8 cellular contexts compared by ENCODE assay signal in the genomic region with DNA sequence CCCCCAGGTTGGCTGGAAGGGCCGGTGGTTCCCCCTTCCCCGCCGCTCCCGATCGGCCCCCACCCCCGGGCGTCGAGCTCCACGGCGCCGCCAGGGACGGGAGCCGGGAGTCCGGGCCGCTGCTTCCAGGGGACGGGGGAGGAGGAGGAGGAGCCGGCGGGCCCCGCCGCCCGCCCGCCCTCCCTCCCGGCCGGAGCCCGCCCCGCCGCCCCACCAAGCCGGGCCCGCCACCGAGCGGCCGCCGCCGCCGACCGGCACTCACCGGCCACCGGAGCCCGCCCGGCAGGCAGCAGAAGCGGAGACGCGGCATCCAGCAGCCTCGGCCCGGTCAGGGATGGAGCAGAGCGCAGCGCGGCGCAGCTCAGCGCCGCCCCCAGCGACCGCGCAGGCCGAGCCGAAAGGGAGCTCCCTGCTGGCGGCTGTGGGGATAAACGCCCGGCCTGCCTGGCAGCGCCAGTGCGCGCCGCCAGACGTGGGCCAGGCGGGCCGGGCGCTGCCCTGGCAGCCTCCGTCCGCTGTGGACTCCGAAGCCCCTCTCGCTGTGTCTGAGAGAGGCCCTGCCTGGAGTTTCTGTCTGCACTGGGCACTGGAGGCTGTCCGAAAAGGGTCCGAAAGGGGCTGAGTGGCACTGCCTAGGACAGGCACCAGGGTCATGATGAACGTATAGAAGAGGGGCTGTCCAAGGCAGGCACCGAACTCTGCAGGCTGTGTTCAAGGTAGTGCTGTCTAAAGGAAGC. TPM values are rescaled to one million over a fixed set of nuclear protein-coding genes. Genes with fewer than 3 reads are reported as not detected.
DNase-seq lines count a peak whose midpoint lies in the region; ATAC-seq and TF ChIP-seq lines count a peak whose summit lies in the region.

Gene MYO18A (minus strand): TSS at position 348 of the 737 bp plus-strand sequence. CDS start 13,458 bp downstream, outside the sequence.

- H3K4me3 Mint-ChIP-seq in activated CD8-positive, alpha-beta T cell treated with anti-CD3 and anti-CD28 coated beads for 36 hours, result peak within 1 kb of the TSS; percentile 58

- no peaks in the 10 kb centered on the region for H3K27me3 ChIP-seq in lower lobe of right lung (ENCODE audit: low read depth)

- H3K27me3 Mint-ChIP-seq in activated CD8-positive, alpha-beta T cell treated with anti-CD3 and anti-CD28 coated beads for 36 hours, result no peaks in the 10 kb centered on the region

- POLR2A ChIA-PET in activated CD8-positive, alpha-beta T cell treated with anti-CD3 and anti-CD28 coated beads for 36 hours (lab: Charles Lee), result interaction anchor here (1.0 to 7.9 kb wide), 5 partner anchors 24 to 47 kb away, joined by 3 to 65 read pairs (median 4); no protein-coding TSS in a partner anchor

- peak within 1 kb of the TSS; percentile 69 for H3K4me3 ChIP-seq in lower lobe of right lung

- CTCF ChIA-PET in activated CD8-positive, alpha-beta T cell treated with anti-CD3 and anti-CD28 coated beads for 36 hours (lab: Charles Lee), result interaction anchor here (0.6 to 10.1 kb wide), 36 partner anchors 10 to 299 kb away, joined by 3 to 355 read pairs (median 5); no protein-coding TSS in a partner anchor

- no peaks in the 10 kb centered on the region for H3K36me3 Mint-ChIP-seq in activated CD8-positive, alpha-beta T cell treated with anti-CD3 and anti-CD28 coated beads for 36 hours (ENCODE audit: low read depth)

- no peak within 1 kb of the TSS for H3K27ac Mint-ChIP-seq in activated CD8-positive, alpha-beta T cell treated with anti-CD3 and anti-CD28 coated beads for 36 hours

- no peaks in the 10 kb centered on the region for H3K36me3 ChIP-seq in lower lobe of right lung

- intact Hi-C loops in activated CD8-positive, alpha-beta T cell treated with anti-CD3 and anti-CD28 coated beads for 36 hours (cut with micrococcal nuclease), result loop anchor here (5.0 kb wide), 1 partner anchor 33 kb away; no protein-coding TSS in a partner anchor
- intact Hi-C loops in lower lobe of right lung (cut with DNase I), result no loop called here

- no peaks in the 10 kb centered on the region for H3K9me3 ChIP-seq in lower lobe of right lung

- peak within 1 kb of the TSS; percentile 77 for H3K27ac ChIP-seq in lower lobe of right lung

- peaks cover 31% of the 10 kb centered on the region for H3K4me1 Mint-ChIP-seq in activated CD8-positive, alpha-beta T cell treated with anti-CD3 and anti-CD28 coated beads for 36 hours (ENCODE audit: low read depth)

- no peaks in the 10 kb centered on the region for H3K9me3 Mint-ChIP-seq in activated CD8-positive, alpha-beta T cell treated with anti-CD3 and anti-CD28 coated beads for 36 hours

- H3K4me1 ChIP-seq in lower lobe of right lung, result peaks cover 53% of the 10 kb centered on the region

- ATAC-seq in GM18909 (IDR thresholded peaks at IDR 0.05; ENCODE audit: poor library complexity, unreplicated experiment), result peak; percentile 80
- ATAC-seq in HG03354 (IDR thresholded peaks at IDR 0.05; ENCODE audit: poor library complexity, severe bottlenecking, unreplicated experiment), result peak; percentile 80
- peak; percentile 95 for ATAC-seq in activated CD8-positive, alpha-beta T cell treated with anti-CD3 and anti-CD28 coated beads for 36 hours
- ATAC-seq in lower lobe of right lung, result peak; percentile 87 to 92

- DNase-seq in AG08396 (ENCODE audit: low spot score) (peak; percentile 95), NCI-H69 (lab: John Stamatoyannopoulos, UW) (peak; percentile 90), ecto neural progenitor cell (ENCODE audit: low spot score) (peak; percentile 94), lower lobe of right lung (peak; percentile 87)
- DNase-seq in activated CD8-positive, alpha-beta T cell treated with anti-CD3 and anti-CD28 coated beads for 36 hours, result peak; percentile 83
- DNase-seq in stimulated activated CD4-positive, alpha-beta T cell treated with anti-CD3 and anti-CD28 coated beads, TNF-alpha, amount 100 ng/mL, for 24 hours (ENCODE audit: low read depth in 3 of 3), result peak; percentile 57 to 80 (median 60)

- peak; percentile 86 for TF ChIP-seq CTCF in activated CD8-positive, alpha-beta T cell treated with anti-CD3 and anti-CD28 coated beads for 36 hours (IDR thresholded peaks at IDR 0.05)
- TF ChIP-seq CTCF in lower lobe of right lung (IDR thresholded peaks at IDR 0.05), result peak; percentile 91

RNA-seq across cellular contexts. Expression of gene MYO18A, which starts in this region (rescaled TPM):
- total RNA-seq in activated CD8-positive, alpha-beta T cell treated with anti-CD3 and anti-CD28 coated beads for 36 hours, result 10 to 100 TPM; 27.5 to 29.4 TPM
- 59.5 TPM for total RNA-seq in lower lobe of right lung

Comparison
In these comparisons a context has a peak if more than half of its experiments do, and no peak if none do; other contexts are left out.
1. Peak in every context shown above with its lines: DNase-seq, ATAC-seq, H3K4me3 ChIP-seq and H3K27ac ChIP-seq.